1 cellular context compared by ENCODE assay signal in genomic region chr4:5782829-5783476, GRCh38.
TF ChIP-seq lines count a peak whose summit lies in the region.

No MANE protein-coding gene starts in this region.

TF ChIP-seq in GM12878, 131 proteins besides CTCF, POLR2A, EP300 and RAD21 (continued from another document):
- no peak for TF ChIP-seq POU2F2 (IDR thresholded peaks at IDR 0.05; ENCODE audit: borderline replicate concordance, low read depth, low read length)
